1 cellular context compared by ENCODE assay signal in genomic region chr3:50885491-50885890, GRCh38.
TF ChIP-seq lines count a peak whose summit lies in the region.

No MANE protein-coding gene starts in this region.

TF ChIP-seq in WTC11, 78 proteins besides CTCF, POLR2A, EP300 and RAD21 (continued from another document):
- no peak for TF ChIP-seq ZNF532 (CRISPR knock-in tag; IDR thresholded peaks at IDR 0.05; ENCODE audit: borderline replicate concordance)
